1 cellular context compared by ENCODE assay signal in the genomic region with DNA sequence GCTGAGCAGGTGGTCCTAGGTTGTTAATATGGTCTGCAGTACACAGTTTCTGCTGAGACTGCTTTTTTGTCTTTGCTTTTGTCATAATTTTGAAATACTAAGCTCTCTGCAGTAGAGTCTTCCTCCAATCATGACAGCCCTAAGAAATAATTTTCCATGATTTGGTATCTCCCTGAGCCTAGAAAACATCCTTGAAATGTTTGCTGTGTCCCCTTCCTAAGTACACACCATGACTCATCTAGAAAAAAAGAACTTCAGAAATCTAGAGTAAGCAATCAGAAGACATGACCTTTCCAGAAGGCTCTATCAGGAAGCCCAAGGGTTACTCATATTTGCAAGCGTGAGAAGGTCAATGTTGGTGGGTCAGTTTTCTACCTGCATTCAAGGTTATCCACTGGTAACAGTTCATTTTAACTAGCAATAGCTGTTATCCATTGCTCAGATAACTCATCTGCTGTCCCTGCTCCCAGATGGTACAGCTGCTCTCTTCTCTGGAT.
TF ChIP-seq lines count a peak whose summit lies in the region.

No MANE protein-coding gene starts in this region.

TF ChIP-seq in HepG2, 621 proteins besides CTCF, POLR2A, EP300 and RAD21 (continued from another document and continues in another):
- TF ChIP-seq, protein P1, sequence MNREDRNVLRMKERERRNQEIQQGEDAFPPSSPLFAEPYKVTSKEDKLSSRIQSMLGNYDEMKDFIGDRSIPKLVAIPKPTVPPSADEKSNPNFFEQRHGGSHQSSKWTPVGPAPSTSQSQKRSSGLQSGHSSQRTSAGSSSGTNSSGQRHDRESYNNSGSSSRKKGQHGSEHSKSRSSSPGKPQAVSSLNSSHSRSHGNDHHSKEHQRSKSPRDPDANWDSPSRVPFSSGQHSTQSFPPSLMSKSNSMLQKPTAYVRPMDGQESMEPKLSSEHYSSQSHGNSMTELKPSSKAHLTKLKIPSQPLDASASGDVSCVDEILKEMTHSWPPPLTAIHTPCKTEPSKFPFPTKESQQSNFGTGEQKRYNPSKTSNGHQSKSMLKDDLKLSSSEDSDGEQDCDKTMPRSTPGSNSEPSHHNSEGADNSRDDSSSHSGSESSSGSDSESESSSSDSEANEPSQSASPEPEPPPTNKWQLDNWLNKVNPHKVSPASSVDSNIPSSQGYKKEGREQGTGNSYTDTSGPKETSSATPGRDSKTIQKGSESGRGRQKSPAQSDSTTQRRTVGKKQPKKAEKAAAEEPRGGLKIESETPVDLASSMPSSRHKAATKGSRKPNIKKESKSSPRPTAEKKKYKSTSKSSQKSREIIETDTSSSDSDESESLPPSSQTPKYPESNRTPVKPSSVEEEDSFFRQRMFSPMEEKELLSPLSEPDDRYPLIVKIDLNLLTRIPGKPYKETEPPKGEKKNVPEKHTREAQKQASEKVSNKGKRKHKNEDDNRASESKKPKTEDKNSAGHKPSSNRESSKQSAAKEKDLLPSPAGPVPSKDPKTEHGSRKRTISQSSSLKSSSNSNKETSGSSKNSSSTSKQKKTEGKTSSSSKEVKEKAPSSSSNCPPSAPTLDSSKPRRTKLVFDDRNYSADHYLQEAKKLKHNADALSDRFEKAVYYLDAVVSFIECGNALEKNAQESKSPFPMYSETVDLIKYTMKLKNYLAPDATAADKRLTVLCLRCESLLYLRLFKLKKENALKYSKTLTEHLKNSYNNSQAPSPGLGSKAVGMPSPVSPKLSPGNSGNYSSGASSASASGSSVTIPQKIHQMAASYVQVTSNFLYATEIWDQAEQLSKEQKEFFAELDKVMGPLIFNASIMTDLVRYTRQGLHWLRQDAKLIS (CRISPR knock-in tag; IDR thresholded peaks at IDR 0.05): no peak
- TF ChIP-seq ZNF790 (CRISPR knock-in tag; IDR thresholded peaks at IDR 0.05; ENCODE audit: borderline replicate concordance) (no peak), U2AF2 (IDR thresholded peaks at IDR 0.05; ENCODE audit: low read depth, low read length) (no peak), ZFP36 (IDR thresholded peaks at IDR 0.05; ENCODE audit: borderline replicate concordance, low read depth, low read length, partially characterized antibody) (no peak), GATAD2A (CRISPR knock-in tag; IDR thresholded peaks at IDR 0.05) (peak; percentile 89), BORCS8-MEF2B (CRISPR knock-in tag; IDR thresholded peaks at IDR 0.05) (no peak), ZSCAN21 (CRISPR knock-in tag; IDR thresholded peaks at IDR 0.05; ENCODE audit: borderline replicate concordance) (no peak), FOXC1 (CRISPR knock-in tag; IDR thresholded peaks at IDR 0.05; ENCODE audit: borderline replicate concordance) (no peak), ZNF235 (CRISPR knock-in tag; IDR thresholded peaks at IDR 0.05; ENCODE audit: borderline replicate concordance) (no peak), NFE2 (CRISPR knock-in tag; IDR thresholded peaks at IDR 0.05) (no peak; the same call in 1 of the 2 replicates), ATF7-NPFF (CRISPR knock-in tag; IDR thresholded peaks at IDR 0.05; ENCODE audit: low read depth) (no peak), LCORL (IDR thresholded peaks at IDR 0.05) (no peak), LCORL (CRISPR knock-in tag; IDR thresholded peaks at IDR 0.05) (no peak; the same call in 1 of the 2 replicates), JDP2 (CRISPR knock-in tag; IDR thresholded peaks at IDR 0.05; ENCODE audit: borderline replicate concordance) (no peak), SP140L (CRISPR knock-in tag; IDR thresholded peaks at IDR 0.05; ENCODE audit: borderline replicate concordance) (no peak), PHF21A (CRISPR knock-in tag; IDR thresholded peaks at IDR 0.05) (peak; percentile 75; the same call in 1 of the 2 replicates), ZNF496 (CRISPR knock-in tag; IDR thresholded peaks at IDR 0.05; ENCODE audit: insufficient replicate concordance) (no peak), SPEN (CRISPR knock-in tag; IDR thresholded peaks at IDR 0.05; ENCODE audit: low read depth) (no peak), ZNF841 (CRISPR knock-in tag; IDR thresholded peaks at IDR 0.05; ENCODE audit: borderline replicate concordance) (no peak), DNMT1 (CRISPR knock-in tag; IDR thresholded peaks at IDR 0.05) (no peak), REL (CRISPR knock-in tag; conservative IDR thresholded peaks at IDR 0.05) (no peak), SRSF9 (IDR thresholded peaks at IDR 0.05; ENCODE audit: borderline replicate concordance, insufficient read depth, low read depth, low read length, poor library complexity, severe bottlenecking) (no peak), ELF1 (CRISPR knock-in tag; IDR thresholded peaks at IDR 0.05) (no peak), NR3C1 (CRISPR knock-in tag; IDR thresholded peaks at IDR 0.05) (no peak)
- TF ChIP-seq, protein P2, sequence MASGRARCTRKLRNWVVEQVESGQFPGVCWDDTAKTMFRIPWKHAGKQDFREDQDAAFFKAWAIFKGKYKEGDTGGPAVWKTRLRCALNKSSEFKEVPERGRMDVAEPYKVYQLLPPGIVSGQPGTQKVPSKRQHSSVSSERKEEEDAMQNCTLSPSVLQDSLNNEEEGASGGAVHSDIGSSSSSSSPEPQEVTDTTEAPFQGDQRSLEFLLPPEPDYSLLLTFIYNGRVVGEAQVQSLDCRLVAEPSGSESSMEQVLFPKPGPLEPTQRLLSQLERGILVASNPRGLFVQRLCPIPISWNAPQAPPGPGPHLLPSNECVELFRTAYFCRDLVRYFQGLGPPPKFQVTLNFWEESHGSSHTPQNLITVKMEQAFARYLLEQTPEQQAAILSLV (CRISPR knock-in tag; IDR thresholded peaks at IDR 0.05; ENCODE audit: borderline replicate concordance): no peak
- TF ChIP-seq, protein P3, sequence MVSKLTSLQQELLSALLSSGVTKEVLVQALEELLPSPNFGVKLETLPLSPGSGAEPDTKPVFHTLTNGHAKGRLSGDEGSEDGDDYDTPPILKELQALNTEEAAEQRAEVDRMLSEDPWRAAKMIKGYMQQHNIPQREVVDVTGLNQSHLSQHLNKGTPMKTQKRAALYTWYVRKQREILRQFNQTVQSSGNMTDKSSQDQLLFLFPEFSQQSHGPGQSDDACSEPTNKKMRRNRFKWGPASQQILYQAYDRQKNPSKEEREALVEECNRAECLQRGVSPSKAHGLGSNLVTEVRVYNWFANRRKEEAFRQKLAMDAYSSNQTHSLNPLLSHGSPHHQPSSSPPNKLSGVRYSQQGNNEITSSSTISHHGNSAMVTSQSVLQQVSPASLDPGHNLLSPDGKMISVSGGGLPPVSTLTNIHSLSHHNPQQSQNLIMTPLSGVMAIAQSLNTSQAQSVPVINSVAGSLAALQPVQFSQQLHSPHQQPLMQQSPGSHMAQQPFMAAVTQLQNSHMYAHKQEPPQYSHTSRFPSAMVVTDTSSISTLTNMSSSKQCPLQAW (CRISPR knock-in tag; IDR thresholded peaks at IDR 0.05): no peak
- TF ChIP-seq, protein P4, sequence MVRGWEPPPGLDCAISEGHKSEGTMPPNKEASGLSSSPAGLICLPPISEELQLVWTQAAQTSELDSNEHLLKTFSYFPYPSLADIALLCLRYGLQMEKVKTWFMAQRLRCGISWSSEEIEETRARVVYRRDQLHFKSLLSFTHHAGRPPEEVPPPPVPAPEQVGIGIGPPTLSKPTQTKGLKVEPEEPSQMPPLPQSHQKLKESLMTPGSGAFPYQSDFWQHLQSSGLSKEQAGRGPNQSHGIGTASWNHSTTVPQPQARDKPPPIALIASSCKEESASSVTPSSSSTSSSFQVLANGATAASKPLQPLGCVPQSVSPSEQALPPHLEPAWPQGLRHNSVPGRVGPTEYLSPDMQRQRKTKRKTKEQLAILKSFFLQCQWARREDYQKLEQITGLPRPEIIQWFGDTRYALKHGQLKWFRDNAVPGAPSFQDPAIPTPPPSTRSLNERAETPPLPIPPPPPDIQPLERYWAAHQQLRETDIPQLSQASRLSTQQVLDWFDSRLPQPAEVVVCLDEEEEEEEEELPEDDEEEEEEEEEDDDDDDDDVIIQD (CRISPR knock-in tag; IDR thresholded peaks at IDR 0.05; ENCODE audit: low read depth): 0 out of 2 replicates have a peak, but pooled peaks have one; percentile 51
- TF ChIP-seq, protein P5, sequence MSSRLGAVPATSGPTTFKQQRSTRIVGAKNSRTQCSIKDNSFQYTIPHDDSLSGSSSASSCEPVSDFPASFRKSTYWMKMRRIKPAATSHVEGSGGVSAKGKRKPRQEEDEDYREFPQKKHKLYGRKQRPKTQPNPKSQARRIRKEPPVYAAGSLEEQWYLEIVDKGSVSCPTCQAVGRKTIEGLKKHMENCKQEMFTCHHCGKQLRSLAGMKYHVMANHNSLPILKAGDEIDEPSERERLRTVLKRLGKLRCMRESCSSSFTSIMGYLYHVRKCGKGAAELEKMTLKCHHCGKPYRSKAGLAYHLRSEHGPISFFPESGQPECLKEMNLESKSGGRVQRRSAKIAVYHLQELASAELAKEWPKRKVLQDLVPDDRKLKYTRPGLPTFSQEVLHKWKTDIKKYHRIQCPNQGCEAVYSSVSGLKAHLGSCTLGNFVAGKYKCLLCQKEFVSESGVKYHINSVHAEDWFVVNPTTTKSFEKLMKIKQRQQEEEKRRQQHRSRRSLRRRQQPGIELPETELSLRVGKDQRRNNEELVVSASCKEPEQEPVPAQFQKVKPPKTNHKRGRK (CRISPR knock-in tag; IDR thresholded peaks at IDR 0.05): no peak
- TF ChIP-seq, protein P6, sequence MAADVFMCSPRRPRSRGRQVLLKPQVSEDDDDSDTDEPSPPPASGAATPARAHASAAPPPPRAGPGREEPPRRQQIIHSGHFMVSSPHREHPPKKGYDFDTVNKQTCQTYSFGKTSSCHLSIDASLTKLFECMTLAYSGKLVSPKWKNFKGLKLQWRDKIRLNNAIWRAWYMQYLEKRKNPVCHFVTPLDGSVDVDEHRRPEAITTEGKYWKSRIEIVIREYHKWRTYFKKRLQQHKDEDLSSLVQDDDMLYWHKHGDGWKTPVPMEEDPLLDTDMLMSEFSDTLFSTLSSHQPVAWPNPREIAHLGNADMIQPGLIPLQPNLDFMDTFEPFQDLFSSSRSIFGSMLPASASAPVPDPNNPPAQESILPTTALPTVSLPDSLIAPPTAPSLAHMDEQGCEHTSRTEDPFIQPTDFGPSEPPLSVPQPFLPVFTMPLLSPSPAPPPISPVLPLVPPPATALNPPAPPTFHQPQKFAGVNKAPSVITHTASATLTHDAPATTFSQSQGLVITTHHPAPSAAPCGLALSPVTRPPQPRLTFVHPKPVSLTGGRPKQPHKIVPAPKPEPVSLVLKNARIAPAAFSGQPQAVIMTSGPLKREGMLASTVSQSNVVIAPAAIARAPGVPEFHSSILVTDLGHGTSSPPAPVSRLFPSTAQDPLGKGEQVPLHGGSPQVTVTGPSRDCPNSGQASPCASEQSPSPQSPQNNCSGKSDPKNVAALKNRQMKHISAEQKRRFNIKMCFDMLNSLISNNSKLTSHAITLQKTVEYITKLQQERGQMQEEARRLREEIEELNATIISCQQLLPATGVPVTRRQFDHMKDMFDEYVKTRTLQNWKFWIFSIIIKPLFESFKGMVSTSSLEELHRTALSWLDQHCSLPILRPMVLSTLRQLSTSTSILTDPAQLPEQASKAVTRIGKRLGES (CRISPR knock-in tag; IDR thresholded peaks at IDR 0.05; ENCODE audit: borderline replicate concordance): no peak
- TF ChIP-seq, protein P7, sequence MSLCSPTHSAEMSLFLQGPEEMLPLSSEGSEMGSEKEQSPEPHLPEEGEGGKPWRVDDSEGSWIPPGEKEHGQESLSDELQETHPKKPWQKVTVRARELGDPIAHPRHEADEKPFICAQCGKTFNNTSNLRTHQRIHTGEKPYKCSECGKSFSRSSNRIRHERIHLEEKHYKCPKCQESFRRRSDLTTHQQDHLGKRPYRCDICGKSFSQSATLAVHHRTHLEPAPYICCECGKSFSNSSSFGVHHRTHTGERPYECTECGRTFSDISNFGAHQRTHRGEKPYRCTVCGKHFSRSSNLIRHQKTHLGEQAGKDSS (CRISPR knock-in tag; IDR thresholded peaks at IDR 0.05; ENCODE audit: borderline replicate concordance, low read depth): no peak
- TF ChIP-seq, protein P8, sequence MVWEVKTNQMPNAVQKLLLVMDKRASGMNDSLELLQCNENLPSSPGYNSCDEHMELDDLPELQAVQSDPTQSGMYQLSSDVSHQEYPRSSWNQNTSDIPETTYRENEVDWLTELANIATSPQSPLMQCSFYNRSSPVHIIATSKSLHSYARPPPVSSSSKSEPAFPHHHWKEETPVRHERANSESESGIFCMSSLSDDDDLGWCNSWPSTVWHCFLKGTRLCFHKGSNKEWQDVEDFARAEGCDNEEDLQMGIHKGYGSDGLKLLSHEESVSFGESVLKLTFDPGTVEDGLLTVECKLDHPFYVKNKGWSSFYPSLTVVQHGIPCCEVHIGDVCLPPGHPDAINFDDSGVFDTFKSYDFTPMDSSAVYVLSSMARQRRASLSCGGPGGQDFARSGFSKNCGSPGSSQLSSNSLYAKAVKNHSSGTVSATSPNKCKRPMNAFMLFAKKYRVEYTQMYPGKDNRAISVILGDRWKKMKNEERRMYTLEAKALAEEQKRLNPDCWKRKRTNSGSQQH (CRISPR knock-in tag; IDR thresholded peaks at IDR 0.05; ENCODE audit: low read depth): no peak
- TF ChIP-seq, protein P9, sequence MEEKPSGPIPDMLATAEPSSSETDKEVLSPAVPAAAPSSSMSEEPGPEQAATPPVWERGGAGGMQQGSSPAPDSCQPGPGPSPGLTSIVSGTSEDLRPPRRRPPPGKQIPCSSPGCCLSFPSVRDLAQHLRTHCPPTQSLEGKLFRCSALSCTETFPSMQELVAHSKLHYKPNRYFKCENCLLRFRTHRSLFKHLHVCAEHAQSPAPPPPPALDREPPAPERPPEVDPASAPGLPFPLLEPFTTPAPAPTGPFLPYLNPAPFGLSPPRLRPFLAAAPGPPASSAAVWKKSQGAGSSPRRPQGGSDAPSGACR (CRISPR knock-in tag; IDR thresholded peaks at IDR 0.05): no peak
